In the genomic region with DNA sequence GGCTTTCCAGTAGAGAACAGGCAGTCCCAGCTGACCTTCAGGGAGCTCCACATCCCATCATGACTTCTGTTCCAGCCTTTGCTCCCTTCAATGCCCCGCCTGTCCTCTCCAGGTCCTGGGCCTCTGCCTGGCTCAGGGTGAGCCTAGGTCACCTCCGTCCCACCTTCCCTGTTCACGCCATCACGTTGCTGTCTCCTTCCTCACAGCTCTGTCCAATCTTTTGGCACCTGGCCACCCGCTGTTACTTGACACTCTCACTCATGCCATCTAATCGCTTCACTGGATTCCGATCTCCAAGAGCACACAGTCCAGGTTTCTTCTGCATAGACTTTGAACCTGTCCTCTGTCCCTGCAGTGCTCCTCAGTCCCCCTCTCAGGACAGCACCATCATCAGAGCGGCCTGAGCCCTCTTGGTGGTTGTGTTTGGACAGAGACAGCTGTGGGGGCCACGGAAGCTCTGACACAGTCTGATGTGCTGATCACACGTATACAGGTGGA, we compare ENCODE assay signal across 1 cellular context.
TF ChIP-seq lines count a peak whose summit lies in the region.

No MANE protein-coding gene starts in this region.

TF ChIP-seq in HepG2, 621 proteins besides CTCF, POLR2A, EP300 and RAD21 (continued from another document and continues in another):
- TF ChIP-seq ZNF362 (CRISPR knock-in tag; IDR thresholded peaks at IDR 0.05; ENCODE audit: borderline replicate concordance) (no peak; the same call in 1 of the 2 replicates), ZNF674 (CRISPR knock-in tag; IDR thresholded peaks at IDR 0.05; ENCODE audit: low read depth) (no peak), ZFYVE20 (CRISPR knock-in tag; IDR thresholded peaks at IDR 0.05; ENCODE audit: borderline replicate concordance, low read depth) (no peak), ZNF12 (CRISPR knock-in tag; IDR thresholded peaks at IDR 0.05) (no peak; the same call in 1 of the 2 replicates), SIN3A (IDR thresholded peaks at IDR 0.05; ENCODE audit: borderline replicate concordance, low read depth, low read length) (no peak; the same call in 1 of the 2 replicates), ZNF569 (CRISPR knock-in tag; IDR thresholded peaks at IDR 0.05; ENCODE audit: borderline replicate concordance) (no peak), ZNF292 (CRISPR knock-in tag; IDR thresholded peaks at IDR 0.05; ENCODE audit: borderline replicate concordance, low read depth) (peak; percentile 88; the same call in 1 of the 2 replicates), ZBTB14 (CRISPR knock-in tag; IDR thresholded peaks at IDR 0.05) (no peak), MEF2D (CRISPR knock-in tag; IDR thresholded peaks at IDR 0.05) (no peak), ARNT (IDR thresholded peaks at IDR 0.05) (no peak), ZNF577 (CRISPR knock-in tag; IDR thresholded peaks at IDR 0.05; ENCODE audit: borderline replicate concordance, low read depth) (no peak), YEATS2 (CRISPR knock-in tag; IDR thresholded peaks at IDR 0.05; ENCODE audit: borderline replicate concordance) (no peak; the same call in 1 of the 2 replicates), FUBP1 (CRISPR knock-in tag; IDR thresholded peaks at IDR 0.05; ENCODE audit: borderline replicate concordance) (no peak), RERE (CRISPR knock-in tag; IDR thresholded peaks at IDR 0.05; ENCODE audit: low read depth) (no peak), ZBTB40 (IDR thresholded peaks at IDR 0.05) (no peak), ZBTB40 (CRISPR knock-in tag; IDR thresholded peaks at IDR 0.05) (peak; percentile 72; the same call in 1 of the 2 replicates), IKZF1 (IDR thresholded peaks at IDR 0.05) (no peak), ZNF562 (CRISPR knock-in tag; IDR thresholded peaks at IDR 0.05; ENCODE audit: borderline replicate concordance) (no peak)
- TF ChIP-seq, protein P1, sequence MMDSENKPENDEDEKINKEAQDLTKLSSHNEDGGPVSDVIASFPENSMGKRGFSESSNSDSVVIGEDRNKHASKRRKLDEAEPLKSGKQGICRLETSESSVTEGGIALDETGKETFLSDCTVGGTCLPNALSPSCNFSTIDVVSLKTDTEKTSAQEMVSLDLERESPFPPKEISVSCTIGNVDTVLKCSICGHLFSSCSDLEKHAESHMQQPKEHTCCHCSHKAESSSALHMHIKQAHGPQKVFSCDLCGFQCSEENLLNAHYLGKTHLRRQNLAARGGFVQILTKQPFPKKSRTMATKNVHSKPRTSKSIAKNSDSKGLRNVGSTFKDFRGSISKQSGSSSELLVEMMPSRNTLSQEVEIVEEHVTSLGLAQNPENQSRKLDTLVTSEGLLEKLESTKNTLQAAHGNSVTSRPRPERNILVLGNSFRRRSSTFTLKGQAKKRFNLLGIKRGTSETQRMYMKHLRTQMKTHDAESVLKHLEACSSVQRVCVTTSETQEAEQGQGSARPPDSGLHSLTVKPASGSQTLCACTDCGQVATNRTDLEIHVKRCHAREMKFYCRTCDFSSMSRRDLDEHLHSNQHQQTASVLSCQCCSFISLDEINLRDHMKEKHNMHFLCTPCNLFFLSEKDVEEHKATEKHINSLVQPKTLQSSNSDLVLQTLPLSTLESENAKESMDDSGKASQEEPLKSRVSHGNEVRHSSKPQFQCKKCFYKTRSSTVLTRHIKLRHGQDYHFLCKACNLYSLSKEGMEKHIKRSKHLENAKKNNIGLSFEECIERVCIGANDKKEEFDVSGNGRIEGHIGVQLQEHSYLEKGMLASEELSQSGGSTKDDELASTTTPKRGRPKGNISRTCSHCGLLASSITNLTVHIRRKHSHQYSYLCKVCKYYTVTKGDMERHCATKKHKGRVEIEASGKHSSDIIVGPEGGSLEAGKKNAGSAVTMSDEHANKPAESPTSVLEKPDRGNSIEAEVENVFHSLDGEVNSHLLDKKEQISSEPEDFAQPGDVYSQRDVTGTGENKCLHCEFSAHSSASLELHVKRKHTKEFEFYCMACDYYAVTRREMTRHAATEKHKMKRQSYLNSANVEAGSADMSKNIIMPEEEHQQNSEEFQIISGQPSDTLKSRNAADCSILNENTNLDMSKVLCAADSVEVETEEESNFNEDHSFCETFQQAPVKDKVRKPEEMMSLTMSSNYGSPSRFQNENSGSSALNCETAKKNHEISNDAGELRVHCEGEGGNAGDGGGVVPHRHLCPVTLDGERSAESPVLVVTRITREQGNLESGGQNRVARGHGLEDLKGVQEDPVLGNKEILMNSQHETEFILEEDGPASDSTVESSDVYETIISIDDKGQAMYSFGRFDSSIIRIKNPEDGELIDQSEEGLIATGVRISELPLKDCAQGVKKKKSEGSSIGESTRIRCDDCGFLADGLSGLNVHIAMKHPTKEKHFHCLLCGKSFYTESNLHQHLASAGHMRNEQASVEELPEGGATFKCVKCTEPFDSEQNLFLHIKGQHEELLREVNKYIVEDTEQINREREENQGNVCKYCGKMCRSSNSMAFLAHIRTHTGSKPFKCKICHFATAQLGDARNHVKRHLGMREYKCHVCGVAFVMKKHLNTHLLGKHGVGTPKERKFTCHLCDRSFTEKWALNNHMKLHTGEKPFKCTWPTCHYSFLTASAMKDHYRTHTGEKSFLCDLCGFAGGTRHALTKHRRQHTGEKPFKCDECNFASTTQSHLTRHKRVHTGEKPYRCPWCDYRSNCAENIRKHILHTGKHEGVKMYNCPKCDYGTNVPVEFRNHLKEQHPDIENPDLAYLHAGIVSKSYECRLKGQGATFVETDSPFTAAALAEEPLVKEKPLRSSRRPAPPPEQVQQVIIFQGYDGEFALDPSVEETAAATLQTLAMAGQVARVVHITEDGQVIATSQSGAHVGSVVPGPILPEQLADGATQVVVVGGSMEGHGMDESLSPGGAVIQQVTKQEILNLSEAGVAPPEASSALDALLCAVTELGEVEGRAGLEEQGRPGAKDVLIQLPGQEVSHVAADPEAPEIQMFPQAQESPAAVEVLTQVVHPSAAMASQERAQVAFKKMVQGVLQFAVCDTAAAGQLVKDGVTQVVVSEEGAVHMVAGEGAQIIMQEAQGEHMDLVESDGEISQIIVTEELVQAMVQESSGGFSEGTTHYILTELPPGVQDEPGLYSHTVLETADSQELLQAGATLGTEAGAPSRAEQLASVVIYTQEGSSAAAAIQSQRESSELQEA (CRISPR knock-in tag; IDR thresholded peaks at IDR 0.05; ENCODE audit: not compliant biosample characterization): peak; percentile 55
